Comparison of ENCODE assay signal across 2 cellular contexts in the genomic region with DNA sequence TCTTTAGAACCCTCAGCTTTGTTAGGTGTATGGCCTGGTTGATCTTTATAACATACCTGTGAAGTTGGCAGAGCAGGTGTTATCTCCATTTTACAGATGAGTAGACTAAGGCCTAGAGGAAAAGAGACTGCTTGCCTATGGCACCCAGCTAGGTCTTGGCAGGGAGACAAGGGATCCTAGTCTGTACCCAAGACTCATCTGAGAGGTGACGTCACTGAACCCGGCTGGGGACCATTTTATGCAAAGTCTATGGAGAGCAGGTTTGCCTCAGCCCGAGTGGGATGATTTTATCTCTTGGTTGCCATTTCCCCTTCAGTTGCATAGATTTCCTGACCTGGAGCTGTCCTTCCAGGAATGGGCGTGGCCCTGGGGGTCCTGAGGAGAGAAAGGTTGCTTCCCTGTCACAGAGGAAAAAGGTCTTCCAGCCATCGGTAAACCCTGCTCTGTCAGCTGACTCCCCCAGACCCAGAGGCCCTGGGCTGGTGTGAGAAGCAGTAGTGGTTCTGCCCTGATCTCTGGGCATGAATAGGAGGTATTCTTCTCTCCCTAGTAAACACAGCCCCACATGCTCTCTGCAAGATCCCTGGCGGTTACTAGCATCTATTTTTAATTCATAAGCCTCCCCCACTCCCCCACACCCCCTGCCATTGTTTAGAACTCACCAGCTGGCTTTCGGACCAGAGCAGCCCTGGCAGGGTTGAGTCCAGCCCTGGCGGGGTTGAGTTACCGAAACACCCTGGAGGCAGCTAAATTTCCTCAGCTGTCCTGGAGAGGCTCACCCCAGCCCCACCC.
TF ChIP-seq lines count a peak whose summit lies in the region.

No MANE protein-coding gene starts in this region.

TF ChIP-seq in GM12878, 131 proteins besides CTCF, POLR2A, EP300 and RAD21:
- TF ChIP-seq ATF7 (IDR thresholded peaks at IDR 0.05; ENCODE audit: low read depth) (peak; percentile 82), MEF2B (IDR thresholded peaks at IDR 0.05; ENCODE audit: partially characterized antibody, poor library complexity, severe bottlenecking) (no peak), SMAD5 (IDR thresholded peaks at IDR 0.05; ENCODE audit: low read depth) (no peak), NRF1 (conservative IDR thresholded peaks at IDR 0.05; ENCODE audit: low read depth, low read length) (no peak)
- TF ChIP-seq, protein P1, sequence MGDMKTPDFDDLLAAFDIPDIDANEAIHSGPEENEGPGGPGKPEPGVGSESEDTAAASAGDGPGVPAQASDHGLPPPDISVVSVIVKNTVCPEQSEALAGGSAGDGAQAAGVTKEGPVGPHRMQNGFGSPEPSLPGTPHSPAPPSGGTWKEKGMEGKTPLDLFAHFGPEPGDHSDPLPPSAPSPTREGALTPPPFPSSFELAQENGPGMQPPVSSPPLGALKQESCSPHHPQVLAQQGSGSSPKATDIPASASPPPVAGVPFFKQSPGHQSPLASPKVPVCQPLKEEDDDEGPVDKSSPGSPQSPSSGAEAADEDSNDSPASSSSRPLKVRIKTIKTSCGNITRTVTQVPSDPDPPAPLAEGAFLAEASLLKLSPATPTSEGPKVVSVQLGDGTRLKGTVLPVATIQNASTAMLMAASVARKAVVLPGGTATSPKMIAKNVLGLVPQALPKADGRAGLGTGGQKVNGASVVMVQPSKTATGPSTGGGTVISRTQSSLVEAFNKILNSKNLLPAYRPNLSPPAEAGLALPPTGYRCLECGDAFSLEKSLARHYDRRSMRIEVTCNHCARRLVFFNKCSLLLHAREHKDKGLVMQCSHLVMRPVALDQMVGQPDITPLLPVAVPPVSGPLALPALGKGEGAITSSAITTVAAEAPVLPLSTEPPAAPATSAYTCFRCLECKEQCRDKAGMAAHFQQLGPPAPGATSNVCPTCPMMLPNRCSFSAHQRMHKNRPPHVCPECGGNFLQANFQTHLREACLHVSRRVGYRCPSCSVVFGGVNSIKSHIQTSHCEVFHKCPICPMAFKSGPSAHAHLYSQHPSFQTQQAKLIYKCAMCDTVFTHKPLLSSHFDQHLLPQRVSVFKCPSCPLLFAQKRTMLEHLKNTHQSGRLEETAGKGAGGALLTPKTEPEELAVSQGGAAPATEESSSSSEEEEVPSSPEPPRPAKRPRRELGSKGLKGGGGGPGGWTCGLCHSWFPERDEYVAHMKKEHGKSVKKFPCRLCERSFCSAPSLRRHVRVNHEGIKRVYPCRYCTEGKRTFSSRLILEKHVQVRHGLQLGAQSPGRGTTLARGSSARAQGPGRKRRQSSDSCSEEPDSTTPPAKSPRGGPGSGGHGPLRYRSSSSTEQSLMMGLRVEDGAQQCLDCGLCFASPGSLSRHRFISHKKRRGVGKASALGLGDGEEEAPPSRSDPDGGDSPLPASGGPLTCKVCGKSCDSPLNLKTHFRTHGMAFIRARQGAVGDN (IDR thresholded peaks at IDR 0.05) = no peak
- TF ChIP-seq, protein P2, sequence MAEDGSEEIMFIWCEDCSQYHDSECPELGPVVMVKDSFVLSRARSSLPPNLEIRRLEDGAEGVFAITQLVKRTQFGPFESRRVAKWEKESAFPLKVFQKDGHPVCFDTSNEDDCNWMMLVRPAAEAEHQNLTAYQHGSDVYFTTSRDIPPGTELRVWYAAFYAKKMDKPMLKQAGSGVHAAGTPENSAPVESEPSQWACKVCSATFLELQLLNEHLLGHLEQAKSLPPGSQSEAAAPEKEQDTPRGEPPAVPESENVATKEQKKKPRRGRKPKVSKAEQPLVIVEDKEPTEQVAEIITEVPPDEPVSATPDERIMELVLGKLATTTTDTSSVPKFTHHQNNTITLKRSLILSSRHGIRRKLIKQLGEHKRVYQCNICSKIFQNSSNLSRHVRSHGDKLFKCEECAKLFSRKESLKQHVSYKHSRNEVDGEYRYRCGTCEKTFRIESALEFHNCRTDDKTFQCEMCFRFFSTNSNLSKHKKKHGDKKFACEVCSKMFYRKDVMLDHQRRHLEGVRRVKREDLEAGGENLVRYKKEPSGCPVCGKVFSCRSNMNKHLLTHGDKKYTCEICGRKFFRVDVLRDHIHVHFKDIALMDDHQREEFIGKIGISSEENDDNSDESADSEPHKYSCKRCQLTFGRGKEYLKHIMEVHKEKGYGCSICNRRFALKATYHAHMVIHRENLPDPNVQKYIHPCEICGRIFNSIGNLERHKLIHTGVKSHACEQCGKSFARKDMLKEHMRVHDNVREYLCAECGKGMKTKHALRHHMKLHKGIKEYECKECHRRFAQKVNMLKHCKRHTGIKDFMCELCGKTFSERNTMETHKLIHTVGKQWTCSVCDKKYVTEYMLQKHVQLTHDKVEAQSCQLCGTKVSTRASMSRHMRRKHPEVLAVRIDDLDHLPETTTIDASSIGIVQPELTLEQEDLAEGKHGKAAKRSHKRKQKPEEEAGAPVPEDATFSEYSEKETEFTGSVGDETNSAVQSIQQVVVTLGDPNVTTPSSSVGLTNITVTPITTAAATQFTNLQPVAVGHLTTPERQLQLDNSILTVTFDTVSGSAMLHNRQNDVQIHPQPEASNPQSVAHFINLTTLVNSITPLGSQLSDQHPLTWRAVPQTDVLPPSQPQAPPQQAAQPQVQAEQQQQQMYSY (CRISPR knock-in tag; IDR thresholded peaks at IDR 0.05) = no peak
TF ChIP-seq in GM12878: peak in this region for 1.

TF ChIP-seq in SK-N-SH, 30 proteins besides CTCF, POLR2A, EP300 and RAD21:
- TF ChIP-seq SIN3A (IDR thresholded peaks at IDR 0.05; ENCODE audit: borderline replicate concordance, low read depth, low read length) (no peak), RCOR1 (IDR thresholded peaks at IDR 0.05; ENCODE audit: low read length) (no peak), NFIC (IDR thresholded peaks at IDR 0.05; ENCODE audit: borderline replicate concordance) (no peak), MEF2A (IDR thresholded peaks at IDR 0.05; ENCODE audit: borderline replicate concordance, low read depth) (no peak), NRF1 (IDR thresholded peaks at IDR 0.05; ENCODE audit: low read depth, low read length) (no peak), POLR2AphosphoS5 (IDR thresholded peaks at IDR 0.05; ENCODE audit: low read depth, low read length) (no peak), TEAD4 (IDR thresholded peaks at IDR 0.05; ENCODE audit: borderline replicate concordance, insufficient read depth) (no peak), GATA2 (CRISPR knock-in tag; IDR thresholded peaks at IDR 0.05) (no peak), RXRA (IDR thresholded peaks at IDR 0.05; ENCODE audit: borderline replicate concordance, low read depth) (no peak), RFX5 (IDR thresholded peaks at IDR 0.05; ENCODE audit: low read length) (no peak)
- TF ChIP-seq, protein P3, sequence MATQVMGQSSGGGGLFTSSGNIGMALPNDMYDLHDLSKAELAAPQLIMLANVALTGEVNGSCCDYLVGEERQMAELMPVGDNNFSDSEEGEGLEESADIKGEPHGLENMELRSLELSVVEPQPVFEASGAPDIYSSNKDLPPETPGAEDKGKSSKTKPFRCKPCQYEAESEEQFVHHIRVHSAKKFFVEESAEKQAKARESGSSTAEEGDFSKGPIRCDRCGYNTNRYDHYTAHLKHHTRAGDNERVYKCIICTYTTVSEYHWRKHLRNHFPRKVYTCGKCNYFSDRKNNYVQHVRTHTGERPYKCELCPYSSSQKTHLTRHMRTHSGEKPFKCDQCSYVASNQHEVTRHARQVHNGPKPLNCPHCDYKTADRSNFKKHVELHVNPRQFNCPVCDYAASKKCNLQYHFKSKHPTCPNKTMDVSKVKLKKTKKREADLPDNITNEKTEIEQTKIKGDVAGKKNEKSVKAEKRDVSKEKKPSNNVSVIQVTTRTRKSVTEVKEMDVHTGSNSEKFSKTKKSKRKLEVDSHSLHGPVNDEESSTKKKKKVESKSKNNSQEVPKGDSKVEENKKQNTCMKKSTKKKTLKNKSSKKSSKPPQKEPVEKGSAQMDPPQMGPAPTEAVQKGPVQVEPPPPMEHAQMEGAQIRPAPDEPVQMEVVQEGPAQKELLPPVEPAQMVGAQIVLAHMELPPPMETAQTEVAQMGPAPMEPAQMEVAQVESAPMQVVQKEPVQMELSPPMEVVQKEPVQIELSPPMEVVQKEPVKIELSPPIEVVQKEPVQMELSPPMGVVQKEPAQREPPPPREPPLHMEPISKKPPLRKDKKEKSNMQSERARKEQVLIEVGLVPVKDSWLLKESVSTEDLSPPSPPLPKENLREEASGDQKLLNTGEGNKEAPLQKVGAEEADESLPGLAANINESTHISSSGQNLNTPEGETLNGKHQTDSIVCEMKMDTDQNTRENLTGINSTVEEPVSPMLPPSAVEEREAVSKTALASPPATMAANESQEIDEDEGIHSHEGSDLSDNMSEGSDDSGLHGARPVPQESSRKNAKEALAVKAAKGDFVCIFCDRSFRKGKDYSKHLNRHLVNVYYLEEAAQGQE (IDR thresholded peaks at IDR 0.05; ENCODE audit: low read depth, low read length) = no peak
- TF ChIP-seq, protein P4, sequence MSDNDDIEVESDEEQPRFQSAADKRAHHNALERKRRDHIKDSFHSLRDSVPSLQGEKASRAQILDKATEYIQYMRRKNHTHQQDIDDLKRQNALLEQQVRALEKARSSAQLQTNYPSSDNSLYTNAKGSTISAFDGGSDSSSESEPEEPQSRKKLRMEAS (IDR thresholded peaks at IDR 0.05; ENCODE audit: low read depth) = no peak
- TF ChIP-seq, protein P5, sequence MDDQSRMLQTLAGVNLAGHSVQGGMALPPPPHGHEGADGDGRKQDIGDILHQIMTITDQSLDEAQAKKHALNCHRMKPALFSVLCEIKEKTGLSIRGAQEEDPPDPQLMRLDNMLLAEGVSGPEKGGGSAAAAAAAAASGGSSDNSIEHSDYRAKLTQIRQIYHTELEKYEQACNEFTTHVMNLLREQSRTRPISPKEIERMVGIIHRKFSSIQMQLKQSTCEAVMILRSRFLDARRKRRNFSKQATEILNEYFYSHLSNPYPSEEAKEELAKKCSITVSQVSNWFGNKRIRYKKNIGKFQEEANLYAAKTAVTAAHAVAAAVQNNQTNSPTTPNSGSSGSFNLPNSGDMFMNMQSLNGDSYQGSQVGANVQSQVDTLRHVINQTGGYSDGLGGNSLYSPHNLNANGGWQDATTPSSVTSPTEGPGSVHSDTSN (IDR thresholded peaks at IDR 0.05) = no peak
